23 cellular contexts compared by ENCODE assay signal in the genomic region with DNA sequence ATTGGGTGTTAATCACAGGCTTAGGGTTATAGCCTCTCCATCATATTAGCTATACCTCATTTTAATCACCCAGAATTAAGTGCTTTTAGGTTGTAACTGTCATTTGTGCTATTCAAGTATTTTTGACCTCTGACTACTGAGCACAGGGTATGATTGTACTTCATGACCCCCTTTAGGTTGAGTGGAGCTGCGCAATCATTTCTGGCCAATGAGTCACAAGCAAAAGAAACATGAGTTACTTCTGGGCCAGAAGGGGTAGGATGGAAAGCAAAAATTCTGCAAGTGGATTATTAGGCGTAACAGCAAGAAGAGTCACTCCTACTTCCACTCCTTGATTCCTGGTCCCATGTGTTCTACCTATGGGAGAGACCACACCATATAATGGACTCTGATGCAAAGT. TPM values are rescaled to one million over a fixed set of nuclear protein-coding genes. Genes with fewer than 3 reads are reported as not detected.
"Had no signal": no experiment of that assay in that cellular context is flagged by ENCODE, and none has a peak within 500 bp of the region (broad histone marks: within the 10 kb centered on the region; RNA-seq: fewer than 3 reads in every experiment).

No MANE protein-coding gene starts in this region.

- DNase-seq: activated B cell treated with CpG ODN at 0.5 μM for 24 hours; activated CD4-positive, alpha-beta memory T cell treated with anti-CD3 and anti-CD28 coated beads for 36 hours; activated CD4-positive, alpha-beta T cell treated with anti-CD3 and anti-CD28 coated beads for 4 hours; activated naive CD4-positive, alpha-beta T cell treated with anti-CD3 and anti-CD28 coated beads for 36 hours; activated T-cell treated with anti-CD3 and anti-CD28 coated beads, Interleukin-2, amount 50 U/mL, for 48 hours; anterior cingulate cortex; body of pancreas; caudate nucleus; dermis blood vessel endothelial cell; effector CD8-positive, alpha-beta T cell; immature natural killer cell; left ventricle myocardium inferior; midbrain; natural killer cell; ovary; spleen; stimulated activated CD4-positive, alpha-beta T cell treated with anti-CD3 and anti-CD28 coated beads, Interleukin-4, amount 100 ng/mL, for 1 hour; stimulated activated naive CD4-positive, alpha-beta T cell treated with Interleukin-2 at 50 U/mL for 16 hours; T1000 had no signal

- H3K9me3 ChIP-seq: body of pancreas, esophagus muscularis mucosa, ovary, prostate gland, thoracic aorta, vagina had no signal

- ATAC-seq: body of pancreas, natural killer cell had no signal

- H3K4me3 ChIP-seq: body of pancreas, esophagus muscularis mucosa, left ventricle myocardium inferior, ovary, prostate gland, spleen, thoracic aorta, vagina had no signal

- H3K36me3 ChIP-seq: esophagus muscularis mucosa, left ventricle myocardium inferior, ovary, prostate gland, spleen, thoracic aorta, vagina had no signal

- H3K4me1 ChIP-seq: body of pancreas, esophagus muscularis mucosa, left ventricle myocardium inferior, prostate gland, spleen, vagina had no signal

- H3K27ac ChIP-seq: body of pancreas, esophagus muscularis mucosa, left ventricle myocardium inferior, ovary, prostate gland, spleen, thoracic aorta, vagina had no signal

- H3K27me3 ChIP-seq: body of pancreas, esophagus muscularis mucosa, ovary, spleen, vagina had no signal

RNA-seq across cellular contexts. Expression of a gene that starts 8.3 kb away (rescaled TPM):
- total RNA-seq: activated B cell treated with CpG ODN at 0.5 μM for 24 hours had no signal
- polyA plus RNA-seq: immature natural killer cell had no signal
